ENCODE assay signal across 22 cellular contexts in the genomic region with DNA sequence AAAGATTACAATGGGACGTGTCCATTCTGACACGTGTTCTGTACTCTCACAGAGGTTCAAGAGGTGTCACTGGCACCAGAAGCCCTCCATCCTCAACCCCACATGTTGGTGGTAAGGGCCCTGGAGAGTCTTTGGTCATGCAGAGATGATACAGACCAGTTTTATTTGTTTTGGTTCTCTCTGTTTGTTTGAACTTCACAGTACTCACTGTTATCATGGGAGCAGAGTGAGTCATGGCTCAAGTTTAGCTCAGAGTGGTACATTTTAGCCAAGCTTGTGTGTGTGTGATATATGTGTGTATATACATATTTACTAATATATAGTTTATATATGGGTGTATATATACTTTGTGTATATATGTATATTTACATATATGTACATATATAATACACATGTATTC.
A peak's percentile ranks its signal among the peaks of the same experiment; 100 is the strongest.
DNase-seq lines count a peak whose midpoint lies in the region; ATAC-seq, FAIRE-seq and TF ChIP-seq lines count a peak whose summit lies in the region.
"Had no signal": no experiment of that assay in that cellular context is flagged by ENCODE, and none has a peak within 500 bp of the region (broad histone marks: within the 10 kb centered on the region; RNA-seq: fewer than 3 reads in every experiment).

No MANE protein-coding gene starts in this region.

- in situ Hi-C loops in Panc1 (cut with HindIII; ENCODE audit: low pct_unique_long_range_greater_than_20kb, low sequenced_read_pairs), result no loop called here

- H3K27ac ChIP-seq in right atrium auricular region, result no peak overlapping the region
- H3K27ac ChIP-seq in Panc1 (ENCODE audit: low read length), result no peak overlapping the region
- no peak overlapping the region for H3K27ac ChIP-seq in pancreas
- H3K27ac ChIP-seq: HL-60 had no signal

- H3K4me3 ChIP-seq in right atrium auricular region, result no peak overlapping the region
- H3K4me3 ChIP-seq in Panc1 (ENCODE audit: low read depth in 2 of 2, low read length in 2 of 2), result no peak overlapping the region
- no peak overlapping the region for H3K4me3 ChIP-seq in epithelial cell of esophagus (ENCODE audit: low read length)
- no peak overlapping the region for H3K4me3 ChIP-seq in pancreas
- H3K4me3 ChIP-seq: GM12878 had no signal

- H3K27me3 ChIP-seq in right atrium auricular region (no peaks in the 10 kb centered on the region), Panc1 (ENCODE audit: control insufficient read depth, insufficient read depth, low read length) (no peaks in the 10 kb centered on the region), pancreas (no peaks in the 10 kb centered on the region)

- intact Hi-C loops in left ventricle myocardium superior (cut with micrococcal nuclease), result no loop called here
- intact Hi-C loops in Panc1 (cut with micrococcal nuclease; ENCODE audit: unreplicated experiment), result no loop called here
- intact Hi-C loops in pancreas (cut with DNase I), result no loop called here

- no TSS peak for BruUV-seq in Panc1 (replicated peaks; lab: Mats Ljungman, UMichigan)

- TF ChIP-seq CTCF in right atrium auricular region (IDR thresholded peaks at IDR 0.05) (no peak), Panc1 (IDR thresholded peaks at IDR 0.05) (no peak), epithelial cell of esophagus (IDR thresholded peaks at IDR 0.05; ENCODE audit: insufficient read depth, low read depth, low read length, missing control alignments) (no peak), mesothelial cell of epicardium (IDR thresholded peaks at IDR 0.05; ENCODE audit: unreplicated experiment) (no peak), pancreas (IDR thresholded peaks at IDR 0.05) (no peak)

- H3K36me3 ChIP-seq in right atrium auricular region (no peaks in the 10 kb centered on the region), Panc1 (ENCODE audit: control insufficient read depth, insufficient read depth, low read length) (no peaks in the 10 kb centered on the region), pancreas (no peaks in the 10 kb centered on the region)

- no peaks in the 10 kb centered on the region for H3K9me3 ChIP-seq in right atrium auricular region
- no peaks in the 10 kb centered on the region for H3K9me3 ChIP-seq in Panc1 (ENCODE audit: control insufficient read depth, insufficient read depth, low read depth, low read length)
- no peaks in the 10 kb centered on the region for H3K9me3 ChIP-seq in pancreas

- WGBS in pancreas, 2 donors, result 64 to 93% methylated on average over 2 of the region's 2 CpGs

- FAIRE-seq in pancreas (lab: Jason Lieb, UNC), result no peak
- FAIRE-seq: GM12878 had no signal

- no peak overlapping the region for H3K27ac Mint-ChIP-seq in mesothelial cell of epicardium
- H3K27ac Mint-ChIP-seq: B cell, HFFc6, IgD-negative memory B cell had no signal

- DNase-seq in left ventricle myocardium superior, result no peak
- no peak for DNase-seq in right atrium auricular region (ENCODE audit: low spot score)
- DNase-seq in Panc1 (ENCODE audit: low read depth, low spot score), result peak; percentile 2
- peak; percentile 19 for DNase-seq in epithelial cell of esophagus (ENCODE audit: low read depth)
- DNase-seq in mesothelial cell of epicardium (ENCODE audit: low spot score in 2 of 2, unreplicated experiment in 2 of 2), result no peak
- DNase-seq in stimulated activated CD4-positive, alpha-beta T cell treated with anti-CD3 and anti-CD28 coated beads, Interleukin-12 subunit alpha, Interleukin-12 subunit beta, amount 100 ng/mL, for 4 hours, result no peak
- DNase-seq in pancreas, result no peak
- DNase-seq: DND-41; H7; HFFc6; MV-4-11; NCI-H1105 treated with DMSO at 0.1 percent for 48 hours; NCI-H1694 treated with DMSO at 0.1 percent for 48 hours; NCI-H446 treated with DMSO at 0.1 percent for 48 hours; NCI-H748 treated with DMSO at 0.1 percent for 48 hours; NK-92 treated with Interleukin-12 subunit alpha and Interleukin-12 subunit beta, amount 100 ng/mL, for 24 hours; SIG-M5 had no signal

- CTCF ChIA-PET in Panc1 (lab: Charles Lee), result no interaction called here

- ATAC-seq in left ventricle myocardium superior (peak; percentile 31), Panc1 (no peak), pancreas (no peak)
- ATAC-seq: GM12878, SK-N-SH treated with all-trans-retinoic acid at 6 μM for 48 hours had no signal

- no peaks in the 10 kb centered on the region for H3K36me3 Mint-ChIP-seq in mesothelial cell of epicardium
- H3K36me3 Mint-ChIP-seq: IgD-negative memory B cell had no signal

- POLR2A ChIA-PET in Panc1 (lab: Charles Lee), result no interaction called here

- no peak overlapping the region for H3K4me3 Mint-ChIP-seq in mesothelial cell of epicardium
- H3K4me3 Mint-ChIP-seq: B cell, HFFc6, IgD-negative memory B cell had no signal

- peaks cover 5% of the 10 kb centered on the region for H3K4me1 Mint-ChIP-seq in mesothelial cell of epicardium
- H3K4me1 Mint-ChIP-seq: B cell, IgD-negative memory B cell had no signal

- H3K4me1 ChIP-seq in right atrium auricular region (no peaks in the 10 kb centered on the region), Panc1 (ENCODE audit: control insufficient read depth, insufficient read depth, low read length) (no peaks in the 10 kb centered on the region), pancreas (no peaks in the 10 kb centered on the region)

- no peaks in the 10 kb centered on the region for H3K27me3 Mint-ChIP-seq in mesothelial cell of epicardium (ENCODE audit: low read depth)
- H3K27me3 Mint-ChIP-seq: B cell, IgD-negative memory B cell had no signal

- H3K9me3 Mint-ChIP-seq in mesothelial cell of epicardium, result no peaks in the 10 kb centered on the region
- H3K9me3 Mint-ChIP-seq: IgD-negative memory B cell had no signal

Comparison
In these comparisons a context has a peak if more than half of its experiments do, and no peak if none do; other contexts are left out.
1. DNase-seq: peak in Panc1 (single experiment) and epithelial cell of esophagus (single experiment); none in left ventricle myocardium superior (single experiment), right atrium auricular region (single experiment), mesothelial cell of epicardium (0 of 2), stimulated activated CD4-positive, alpha-beta T cell treated with anti-CD3 and anti-CD28 coated beads, Interleukin-12 subunit alpha, Interleukin-12 subunit beta, amount 100 ng/mL, for 4 hours (single experiment) and pancreas (0 of 6).